In genomic region chr1:61436016-61436415, GRCh38 we compare ENCODE assay signal across 14 cellular contexts.
DNase-seq lines count a peak whose midpoint lies in the region; ATAC-seq, FAIRE-seq and TF ChIP-seq lines count a peak whose summit lies in the region.
"Had no signal": no experiment of that assay in that cellular context is flagged by ENCODE, and none has a peak within 500 bp of the region (broad histone marks: within the 10 kb centered on the region; RNA-seq: fewer than 3 reads in every experiment).

No MANE protein-coding gene starts in this region.

- H3K27me3 Mint-ChIP-seq in Calu3 (ENCODE audit: unreplicated experiment) = no peaks in the 10 kb centered on the region
- H3K27me3 Mint-ChIP-seq in CD8-positive, alpha-beta memory T cell = peaks cover 0 to 1% of the 10 kb centered on the region in 2 donors

- no peak for TF ChIP-seq EP300 in A549 (IDR thresholded peaks at IDR 0.05)

- POLR2A ChIA-PET in A549 (lab: Yijun Ruan, JAX) = no interaction called here
- POLR2A ChIA-PET in CD8-positive, alpha-beta memory T cell (lab: Charles Lee) = no interaction called here

- BruUV-seq in Calu3 (replicated peaks; lab: Mats Ljungman, UMichigan) = no TSS peak

- no peaks in the 10 kb centered on the region for H3K36me3 Mint-ChIP-seq in Calu3 (ENCODE audit: insufficient read depth, unreplicated experiment)
- peaks cover 0 to 2% (median 0%) of the 10 kb centered on the region in 3 donors for H3K36me3 Mint-ChIP-seq in CD8-positive, alpha-beta memory T cell

- no peaks in the 10 kb centered on the region for H3K36me3 ChIP-seq in WERI-Rb-1
- no peaks in the 10 kb centered on the region for H3K36me3 ChIP-seq in CD8-positive, alpha-beta memory T cell (ENCODE audit: insufficient read depth, low read length)
- H3K36me3 ChIP-seq: BLaER1 had no signal

- peaks cover 60% of the 10 kb centered on the region for H3K4me1 Mint-ChIP-seq in Calu3 (ENCODE audit: low read depth, unreplicated experiment)
- no peaks in the 10 kb centered on the region for H3K4me1 Mint-ChIP-seq in CD8-positive, alpha-beta memory T cell

- DNase-seq in A549 (ENCODE audit: low read depth in 1 of 2, low spot score in 1 of 2) (no peak), WERI-Rb-1 (no peak), right cardiac atrium (peak in 1 of 3 donors; percentile 49), Calu3 (no peak), activated T-cell treated with anti-CD3 and anti-CD28 coated beads for 4 hours (no peak), DMS114 treated with DMSO at 0.1 percent for 48 hours (lab: John Stamatoyannopoulos, UW; ENCODE audit: unreplicated experiment) (no peak)
- no peak for DNase-seq in CD8-positive, alpha-beta memory T cell
- DNase-seq: activated CD4-positive, alpha-beta T cell treated with anti-CD3 and anti-CD28 coated beads for 48 hours; activated gamma-delta T cell; cortex of kidney; NCI-H524 treated with DMSO at 0.1 percent for 48 hours; SW 1271 had no signal

- H3K9me3 ChIP-seq in A549 = no peaks in the 10 kb centered on the region
- no peaks in the 10 kb centered on the region for H3K9me3 ChIP-seq in WERI-Rb-1 (ENCODE audit: severe bottlenecking)
- H3K9me3 ChIP-seq in right cardiac atrium (ENCODE audit: control insufficient read depth, low read length) = no peaks in the 10 kb centered on the region
- no peaks in the 10 kb centered on the region for H3K9me3 ChIP-seq in CD8-positive, alpha-beta memory T cell (ENCODE audit: low read length)
- H3K9me3 ChIP-seq: BLaER1 had no signal

- WGBS in A549 (ENCODE audit: missing lambda C conversion rate) = 58% methylated on average over 3 of the region's 3 CpGs
- WGBS in right cardiac atrium = 57% methylated on average over 3 of the region's 3 CpGs

- peak overlapping the region; percentile 5 to 52; a peak in 3 of 6 replicates for H3K27ac ChIP-seq in A549
- no peak overlapping the region for H3K27ac ChIP-seq in WERI-Rb-1
- H3K27ac ChIP-seq in right cardiac atrium (ENCODE audit: low read length) = peak overlapping the region; percentile 94
- H3K27ac ChIP-seq in CD8-positive, alpha-beta memory T cell (ENCODE audit: low read depth, low read length) = no peak overlapping the region
- H3K27ac ChIP-seq: BLaER1 had no signal

- H3K4me1 ChIP-seq in A549 (peaks cover 15% of the 10 kb centered on the region), right cardiac atrium (ENCODE audit: control insufficient read depth, insufficient read depth, low read length) (peaks cover 24% of the 10 kb centered on the region)
- H3K4me1 ChIP-seq in CD8-positive, alpha-beta memory T cell (ENCODE audit: insufficient read depth, low read length) = no peaks in the 10 kb centered on the region
- H3K4me1 ChIP-seq: BLaER1 had no signal

- no peaks in the 10 kb centered on the region for H3K9me3 Mint-ChIP-seq in Calu3 (ENCODE audit: low read depth, unreplicated experiment)
- H3K9me3 Mint-ChIP-seq in CD8-positive, alpha-beta memory T cell = no peaks in the 10 kb centered on the region

- H3K27ac Mint-ChIP-seq in Calu3 (ENCODE audit: unreplicated experiment) = no peak overlapping the region
- H3K27ac Mint-ChIP-seq in CD8-positive, alpha-beta memory T cell = no peak overlapping the region

- no peak overlapping the region for H3K4me2 ChIP-seq in A549
- H3K4me2 ChIP-seq: BLaER1 had no signal

- intact Hi-C loops in right cardiac atrium (cut with DNase I) = no loop called here
- intact Hi-C loops in Calu3 (cut with micrococcal nuclease; ENCODE audit: unreplicated experiment) = loop anchor here (5.0 kb wide), 1 partner anchor 149 kb away; no protein-coding TSS in a partner anchor

- H3K4me3 ChIP-seq in A549 (no peak overlapping the region), WERI-Rb-1 (ENCODE audit: low read depth, low read length) (no peak overlapping the region), right cardiac atrium (ENCODE audit: low read length) (no peak overlapping the region)
- no peak overlapping the region for H3K4me3 ChIP-seq in CD8-positive, alpha-beta memory T cell (ENCODE audit: low read length)
- H3K4me3 ChIP-seq: BLaER1 had no signal

- no peak for TF ChIP-seq RAD21 in A549 (conservative IDR thresholded peaks at IDR 0.05 in 1 of 2, IDR thresholded peaks at IDR 0.05 in 1 of 2)

- CTCF ChIA-PET in A549 (lab: Yijun Ruan, JAX) = no interaction called here
- CTCF ChIA-PET in Calu3 (lab: Charles Lee) = no interaction called here
- CTCF ChIA-PET in CD8-positive, alpha-beta memory T cell (lab: Charles Lee) = no interaction called here

- ATAC-seq in A549 (no peak; a peak in 1 of 6 replicates), GM18868 (IDR thresholded peaks at IDR 0.05; ENCODE audit: unreplicated experiment) (peak; percentile 45), right cardiac atrium (peak in 1 of 2 donors; percentile 42)

- no peak for TF ChIP-seq POLR2A in A549 (IDR thresholded peaks at IDR 0.05; ENCODE audit: low read length)

- no peak for FAIRE-seq in A549 (lab: Jason Lieb, UNC)

- no peak overlapping the region for H3K4me3 Mint-ChIP-seq in Calu3 (ENCODE audit: low read depth, unreplicated experiment)
- no peak overlapping the region for H3K4me3 Mint-ChIP-seq in CD8-positive, alpha-beta memory T cell

- TF ChIP-seq CTCF in A549 (IDR thresholded peaks at IDR 0.05) = no peak
- peak; percentile 22; the same call in 1 of the 2 replicates for TF ChIP-seq CTCF in WERI-Rb-1 (IDR thresholded peaks at IDR 0.05; ENCODE audit: low read depth, low read length)
- no peak for TF ChIP-seq CTCF in Calu3 (IDR thresholded peaks at IDR 0.05; ENCODE audit: unreplicated experiment)

- H3K27me3 ChIP-seq in WERI-Rb-1 (ENCODE audit: insufficient read depth, low read depth, severe bottlenecking) (no peaks in the 10 kb centered on the region), right cardiac atrium (ENCODE audit: control insufficient read depth, insufficient read depth) (no peaks in the 10 kb centered on the region)
- no peaks in the 10 kb centered on the region for H3K27me3 ChIP-seq in CD8-positive, alpha-beta memory T cell (ENCODE audit: insufficient read depth, low read length, poor library complexity, severe bottlenecking)
- H3K27me3 ChIP-seq: BLaER1 had no signal

TF ChIP-seq in A549, 52 proteins besides CTCF, POLR2A, EP300 and RAD21:
- no peak for TF ChIP-seq JUNB (IDR thresholded peaks at IDR 0.05)
- no peak for TF ChIP-seq SREBF2 (IDR thresholded peaks at IDR 0.05)
- TF ChIP-seq HEYL (CRISPR knock-in tag; IDR thresholded peaks at IDR 0.05) = no peak
- no peak for TF ChIP-seq PHF8 (IDR thresholded peaks at IDR 0.05; ENCODE audit: borderline replicate concordance, low read depth)
- TF ChIP-seq SMC3 (IDR thresholded peaks at IDR 0.05) = no peak
- no peak for TF ChIP-seq CHD2 (IDR thresholded peaks at IDR 0.05; ENCODE audit: low read length, partially characterized antibody)
- TF ChIP-seq, protein P1, sequence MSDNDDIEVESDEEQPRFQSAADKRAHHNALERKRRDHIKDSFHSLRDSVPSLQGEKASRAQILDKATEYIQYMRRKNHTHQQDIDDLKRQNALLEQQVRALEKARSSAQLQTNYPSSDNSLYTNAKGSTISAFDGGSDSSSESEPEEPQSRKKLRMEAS (IDR thresholded peaks at IDR 0.05) = no peak
- TF ChIP-seq CBX8 (IDR thresholded peaks at IDR 0.05) = no peak
- TF ChIP-seq FOXS1 (CRISPR knock-in tag; IDR thresholded peaks at IDR 0.05) = no peak
- no peak for TF ChIP-seq CBX2 (IDR thresholded peaks at IDR 0.05; ENCODE audit: borderline replicate concordance, low read depth)
- TF ChIP-seq RFX5 (IDR thresholded peaks at IDR 0.05) = no peak
- no peak for TF ChIP-seq ZC3H11A (IDR thresholded peaks at IDR 0.05)
- TF ChIP-seq NR3C1 (IDR thresholded peaks at IDR 0.05) = no peak
- no peak for TF ChIP-seq NPAS2 (CRISPR knock-in tag; IDR thresholded peaks at IDR 0.05; ENCODE audit: borderline replicate concordance)
- TF ChIP-seq, protein P2, sequence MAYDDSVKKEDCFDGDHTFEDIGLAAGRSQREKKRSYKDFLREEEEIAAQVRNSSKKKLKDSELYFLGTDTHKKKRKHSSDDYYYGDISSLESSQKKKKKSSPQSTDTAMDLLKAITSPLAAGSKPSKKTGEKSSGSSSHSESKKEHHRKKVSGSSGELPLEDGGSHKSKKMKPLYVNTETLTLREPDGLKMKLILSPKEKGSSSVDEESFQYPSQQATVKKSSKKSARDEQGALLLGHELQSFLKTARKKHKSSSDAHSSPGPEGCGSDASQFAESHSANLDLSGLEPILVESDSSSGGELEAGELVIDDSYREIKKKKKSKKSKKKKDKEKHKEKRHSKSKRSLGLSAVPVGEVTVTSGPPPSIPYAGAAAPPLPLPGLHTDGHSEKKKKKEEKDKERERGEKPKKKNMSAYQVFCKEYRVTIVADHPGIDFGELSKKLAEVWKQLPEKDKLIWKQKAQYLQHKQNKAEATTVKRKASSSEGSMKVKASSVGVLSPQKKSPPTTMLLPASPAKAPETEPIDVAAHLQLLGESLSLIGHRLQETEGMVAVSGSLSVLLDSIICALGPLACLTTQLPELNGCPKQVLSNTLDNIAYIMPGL (CRISPR knock-in tag; IDR thresholded peaks at IDR 0.05; ENCODE audit: borderline replicate concordance) = no peak
- TF ChIP-seq RARB (CRISPR knock-in tag; IDR thresholded peaks at IDR 0.05) = no peak

Comparison
In these comparisons a context has a peak if more than half of its experiments do, and no peak if none do; other contexts are left out.
1. H3K27ac ChIP-seq: peak in A549 (2 of 2) and right cardiac atrium (single experiment); none in WERI-Rb-1 (single experiment) and CD8-positive, alpha-beta memory T cell (single experiment).